In the genomic region with DNA sequence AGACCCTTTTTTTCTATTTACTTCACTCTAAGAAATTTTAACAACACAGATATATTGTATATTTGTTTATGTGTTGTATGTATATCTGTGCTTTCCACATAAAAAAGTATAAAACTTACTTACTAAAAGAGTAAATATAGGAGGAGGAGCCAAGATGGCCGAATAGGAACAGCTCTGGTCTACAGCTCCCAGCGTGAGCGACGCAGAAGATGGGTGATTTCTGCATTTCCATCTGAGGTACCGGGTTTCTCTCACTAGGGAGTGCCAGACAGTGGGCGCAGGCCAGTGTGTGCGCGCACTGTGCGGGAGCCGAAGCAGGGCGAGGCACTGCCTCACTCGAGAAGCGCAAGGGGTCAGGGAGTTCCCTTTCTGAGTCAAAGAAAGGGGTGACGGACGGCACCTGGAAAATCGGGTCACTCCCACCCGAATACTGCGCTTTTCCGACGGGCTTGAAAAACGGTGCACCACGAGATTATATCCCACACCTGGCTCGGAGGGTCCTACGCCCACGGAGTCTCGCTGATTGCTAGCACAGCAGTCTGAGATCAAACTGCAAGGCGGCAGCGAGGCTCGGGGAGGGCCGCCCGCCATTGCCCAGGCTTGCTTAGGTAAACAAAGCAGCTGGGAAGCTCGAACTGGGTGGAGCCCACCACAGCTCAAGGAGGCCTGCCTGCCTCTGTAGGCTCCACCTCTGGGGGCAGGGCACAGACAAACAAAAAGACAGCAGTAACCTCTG, we compare ENCODE assay signal across 1 cellular context.
TF ChIP-seq lines count a peak whose summit lies in the region.

No MANE protein-coding gene starts in this region.

TF ChIP-seq in HCT116, 20 proteins besides CTCF, POLR2A, EP300 and RAD21:
- TF ChIP-seq YY1 (IDR thresholded peaks at IDR 0.05; ENCODE audit: extremely low read depth, insufficient replicate concordance, low read depth, low read length): peak; percentile 2
TF ChIP-seq in HCT116: peak in this region for 1; not testable (repeated sequence) for 19.
